ENCODE assay signal across 9 cellular contexts in genomic region chr16:21646721-21647561, GRCh38. TPM values are rescaled to one million over a fixed set of nuclear protein-coding genes. Genes with fewer than 3 reads are reported as not detected.
DNase-seq lines count a peak whose midpoint lies in the region; ATAC-seq and TF ChIP-seq lines count a peak whose summit lies in the region.
"Had no signal": no experiment of that assay in that cellular context is flagged by ENCODE, and none has a peak within 500 bp of the region (broad histone marks: within the 10 kb centered on the region; RNA-seq: fewer than 3 reads in every experiment).

No MANE protein-coding gene starts in this region.

- ATAC-seq in GM18508 (IDR thresholded peaks at IDR 0.05; ENCODE audit: insufficient read depth, unreplicated experiment) (peak; percentile 74), HG02763 (IDR thresholded peaks at IDR 0.05; ENCODE audit: unreplicated experiment) (peak; percentile 90)

- no peaks in the 10 kb centered on the region for H3K27me3 ChIP-seq in dorsolateral prefrontal cortex

- TF ChIP-seq CTCF in dorsolateral prefrontal cortex (IDR thresholded peaks at IDR 0.05 in 54 of 56, conservative IDR thresholded peaks at IDR 0.05 in 2 of 56; ENCODE audit: low read depth in 1 of 56, partially characterized antibody in 56 of 56): no peak

- DNase-seq in T-helper 9 cell: peak; percentile 44
- DNase-seq in dorsolateral prefrontal cortex: no peak
- peak; percentile 82 for DNase-seq in stimulated activated CD8-positive, alpha-beta memory T cell treated with anti-CD3 and anti-CD28 coated beads, Interleukin-4, amount 100 ng/mL, for 48 hours
- no peak for DNase-seq in NCI-H1105 treated with DMSO at 0.1 percent for 48 hours (lab: John Stamatoyannopoulos, UW)
- DNase-seq in KG1 (lab: John Stamatoyannopoulos, UW): no peak
- no peak for DNase-seq in iPS-NIHi7 (ENCODE audit: extremely low spot score)

- intact Hi-C loops in dorsolateral prefrontal cortex (cut with DNase I): no loop called here

- peak overlapping the region in 43 of 59 donors; percentile 5 to 84 (median 62) for H3K27ac ChIP-seq in dorsolateral prefrontal cortex
- H3K27ac ChIP-seq: HL-60 had no signal

- H3K4me3 ChIP-seq in dorsolateral prefrontal cortex: no peak overlapping the region

RNA-seq across cellular contexts. Expression of gene IGSF6, which starts 5.5 kb away (rescaled TPM):
- total RNA-seq in dorsolateral prefrontal cortex: 1 to 10 TPM in 114 of 120 experiments, under 1 TPM in 6; 0.21 to 9.6 (median 2.9) TPM

RNA-seq across cellular contexts. Expression of gene OTOA, which starts 16.8 kb away (rescaled TPM):
- 1 to 10 TPM in 84 of 120 experiments, under 1 TPM in 36; 0.30 to 2.7 (median 1.2) TPM for total RNA-seq in dorsolateral prefrontal cortex

RNA-seq across cellular contexts. Expression of gene METTL9, which starts 47.6 kb away (rescaled TPM):
- total RNA-seq in dorsolateral prefrontal cortex: 100 to 1,000 TPM in 6 of 120 experiments, 10 to 100 TPM in 114; 52.4 to 107 (median 80.4) TPM

Comparison
In these comparisons a context has a peak if more than half of its experiments do, and no peak if none do; other contexts are left out.
1. DNase-seq: peak in T-helper 9 cell (single experiment) and stimulated activated CD8-positive, alpha-beta memory T cell treated with anti-CD3 and anti-CD28 coated beads, Interleukin-4, amount 100 ng/mL, for 48 hours (single experiment); none in dorsolateral prefrontal cortex (0 of 10), NCI-H1105 treated with DMSO at 0.1 percent for 48 hours (single experiment), KG1 (single experiment) and iPS-NIHi7 (single experiment).